Comparison of ENCODE assay signal across 2 cellular contexts in the genomic region with DNA sequence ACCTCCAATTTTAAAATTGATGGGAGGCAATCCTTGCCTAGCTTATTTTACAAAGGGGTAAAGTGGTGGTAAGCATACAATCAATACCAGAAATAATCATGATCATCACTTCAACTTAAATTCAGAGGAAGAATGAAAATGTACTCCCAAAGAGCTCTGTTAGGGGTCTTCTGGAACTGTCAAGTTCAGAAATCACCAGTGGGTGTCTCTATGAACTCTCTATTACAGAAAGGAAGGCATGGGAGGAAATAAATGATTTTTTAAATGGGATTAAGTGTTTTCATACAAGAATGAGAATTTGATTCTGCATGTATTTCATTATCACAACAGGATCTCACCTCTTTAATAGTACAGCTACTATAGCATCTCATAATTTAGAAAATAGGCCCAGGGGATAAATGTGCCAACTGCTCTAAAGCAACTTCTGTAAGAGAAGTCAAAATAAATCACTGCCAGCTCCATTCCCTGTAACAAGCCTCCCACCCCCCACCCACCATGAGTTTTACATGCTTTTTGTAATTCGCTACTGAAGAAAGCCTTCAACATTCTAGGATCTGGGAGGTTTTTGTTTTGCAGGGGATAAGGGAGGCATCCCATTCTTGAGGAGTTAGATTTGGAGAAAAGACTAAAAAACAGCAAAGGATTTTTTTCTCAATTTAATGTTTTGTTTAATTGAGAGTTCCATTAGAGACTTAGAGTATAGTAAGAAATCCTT.
TF ChIP-seq lines count a peak whose summit lies in the region.

No MANE protein-coding gene starts in this region.

TF ChIP-seq in SK-N-SH, 30 proteins besides CTCF, POLR2A, EP300 and RAD21 (continued from another document):
- TF ChIP-seq MXI1 (IDR thresholded peaks at IDR 0.05; ENCODE audit: low read depth, low read length) (no peak), RCOR1 (IDR thresholded peaks at IDR 0.05; ENCODE audit: low read length) (no peak), RFX5 (IDR thresholded peaks at IDR 0.05; ENCODE audit: low read length) (no peak), POLR2AphosphoS5 (IDR thresholded peaks at IDR 0.05; ENCODE audit: low read depth, low read length) (no peak)
- TF ChIP-seq, protein P1, sequence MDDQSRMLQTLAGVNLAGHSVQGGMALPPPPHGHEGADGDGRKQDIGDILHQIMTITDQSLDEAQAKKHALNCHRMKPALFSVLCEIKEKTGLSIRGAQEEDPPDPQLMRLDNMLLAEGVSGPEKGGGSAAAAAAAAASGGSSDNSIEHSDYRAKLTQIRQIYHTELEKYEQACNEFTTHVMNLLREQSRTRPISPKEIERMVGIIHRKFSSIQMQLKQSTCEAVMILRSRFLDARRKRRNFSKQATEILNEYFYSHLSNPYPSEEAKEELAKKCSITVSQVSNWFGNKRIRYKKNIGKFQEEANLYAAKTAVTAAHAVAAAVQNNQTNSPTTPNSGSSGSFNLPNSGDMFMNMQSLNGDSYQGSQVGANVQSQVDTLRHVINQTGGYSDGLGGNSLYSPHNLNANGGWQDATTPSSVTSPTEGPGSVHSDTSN (IDR thresholded peaks at IDR 0.05), result no peak
- TF ChIP-seq, protein P2, sequence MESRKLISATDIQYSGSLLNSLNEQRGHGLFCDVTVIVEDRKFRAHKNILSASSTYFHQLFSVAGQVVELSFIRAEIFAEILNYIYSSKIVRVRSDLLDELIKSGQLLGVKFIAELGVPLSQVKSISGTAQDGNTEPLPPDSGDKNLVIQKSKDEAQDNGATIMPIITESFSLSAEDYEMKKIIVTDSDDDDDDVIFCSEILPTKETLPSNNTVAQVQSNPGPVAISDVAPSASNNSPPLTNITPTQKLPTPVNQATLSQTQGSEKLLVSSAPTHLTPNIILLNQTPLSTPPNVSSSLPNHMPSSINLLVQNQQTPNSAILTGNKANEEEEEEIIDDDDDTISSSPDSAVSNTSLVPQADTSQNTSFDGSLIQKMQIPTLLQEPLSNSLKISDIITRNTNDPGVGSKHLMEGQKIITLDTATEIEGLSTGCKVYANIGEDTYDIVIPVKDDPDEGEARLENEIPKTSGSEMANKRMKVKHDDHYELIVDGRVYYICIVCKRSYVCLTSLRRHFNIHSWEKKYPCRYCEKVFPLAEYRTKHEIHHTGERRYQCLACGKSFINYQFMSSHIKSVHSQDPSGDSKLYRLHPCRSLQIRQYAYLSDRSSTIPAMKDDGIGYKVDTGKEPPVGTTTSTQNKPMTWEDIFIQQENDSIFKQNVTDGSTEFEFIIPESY (IDR thresholded peaks at IDR 0.05; ENCODE audit: borderline replicate concordance, low read depth), result no peak

TF ChIP-seq in SK-N-SH treated with all-trans-retinoic acid at 6 μM for 48 hours, 23 proteins besides CTCF, POLR2A, EP300 and RAD21 (continued from another document):
- TF ChIP-seq, protein P3, sequence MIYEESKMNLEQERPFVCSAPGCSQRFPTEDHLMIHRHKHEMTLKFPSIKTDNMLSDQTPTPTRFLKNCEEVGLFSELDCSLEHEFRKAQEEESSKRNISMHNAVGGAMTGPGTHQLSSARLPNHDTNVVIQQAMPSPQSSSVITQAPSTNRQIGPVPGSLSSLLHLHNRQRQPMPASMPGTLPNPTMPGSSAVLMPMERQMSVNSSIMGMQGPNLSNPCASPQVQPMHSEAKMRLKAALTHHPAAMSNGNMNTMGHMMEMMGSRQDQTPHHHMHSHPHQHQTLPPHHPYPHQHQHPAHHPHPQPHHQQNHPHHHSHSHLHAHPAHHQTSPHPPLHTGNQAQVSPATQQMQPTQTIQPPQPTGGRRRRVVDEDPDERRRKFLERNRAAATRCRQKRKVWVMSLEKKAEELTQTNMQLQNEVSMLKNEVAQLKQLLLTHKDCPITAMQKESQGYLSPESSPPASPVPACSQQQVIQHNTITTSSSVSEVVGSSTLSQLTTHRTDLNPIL (CRISPR knock-in tag; IDR thresholded peaks at IDR 0.05; ENCODE audit: low read depth), result no peak
- TF ChIP-seq TCF4 (CRISPR knock-in tag; IDR thresholded peaks at IDR 0.05; ENCODE audit: borderline replicate concordance), result no peak
- TF ChIP-seq ZFP3 (CRISPR knock-in tag; IDR thresholded peaks at IDR 0.05), result no peak
- no peak for TF ChIP-seq ZFP30 (CRISPR knock-in tag; IDR thresholded peaks at IDR 0.05)
- TF ChIP-seq CSDC2 (CRISPR knock-in tag; IDR thresholded peaks at IDR 0.05), result no peak
- TF ChIP-seq ISL1 (CRISPR knock-in tag; IDR thresholded peaks at IDR 0.05), result no peak
- no peak for TF ChIP-seq ZNF70 (CRISPR knock-in tag; IDR thresholded peaks at IDR 0.05)
- TF ChIP-seq SNAI2 (CRISPR knock-in tag; IDR thresholded peaks at IDR 0.05), result no peak
- TF ChIP-seq, protein P4, sequence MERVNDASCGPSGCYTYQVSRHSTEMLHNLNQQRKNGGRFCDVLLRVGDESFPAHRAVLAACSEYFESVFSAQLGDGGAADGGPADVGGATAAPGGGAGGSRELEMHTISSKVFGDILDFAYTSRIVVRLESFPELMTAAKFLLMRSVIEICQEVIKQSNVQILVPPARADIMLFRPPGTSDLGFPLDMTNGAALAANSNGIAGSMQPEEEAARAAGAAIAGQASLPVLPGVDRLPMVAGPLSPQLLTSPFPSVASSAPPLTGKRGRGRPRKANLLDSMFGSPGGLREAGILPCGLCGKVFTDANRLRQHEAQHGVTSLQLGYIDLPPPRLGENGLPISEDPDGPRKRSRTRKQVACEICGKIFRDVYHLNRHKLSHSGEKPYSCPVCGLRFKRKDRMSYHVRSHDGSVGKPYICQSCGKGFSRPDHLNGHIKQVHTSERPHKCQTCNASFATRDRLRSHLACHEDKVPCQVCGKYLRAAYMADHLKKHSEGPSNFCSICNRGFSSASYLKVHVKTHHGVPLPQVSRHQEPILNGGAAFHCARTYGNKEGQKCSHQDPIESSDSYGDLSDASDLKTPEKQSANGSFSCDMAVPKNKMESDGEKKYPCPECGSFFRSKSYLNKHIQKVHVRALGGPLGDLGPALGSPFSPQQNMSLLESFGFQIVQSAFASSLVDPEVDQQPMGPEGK (CRISPR knock-in tag; IDR thresholded peaks at IDR 0.05; ENCODE audit: borderline replicate concordance), result no peak
- TF ChIP-seq RARB (CRISPR knock-in tag; IDR thresholded peaks at IDR 0.05), result no peak
- TF ChIP-seq, protein P5, sequence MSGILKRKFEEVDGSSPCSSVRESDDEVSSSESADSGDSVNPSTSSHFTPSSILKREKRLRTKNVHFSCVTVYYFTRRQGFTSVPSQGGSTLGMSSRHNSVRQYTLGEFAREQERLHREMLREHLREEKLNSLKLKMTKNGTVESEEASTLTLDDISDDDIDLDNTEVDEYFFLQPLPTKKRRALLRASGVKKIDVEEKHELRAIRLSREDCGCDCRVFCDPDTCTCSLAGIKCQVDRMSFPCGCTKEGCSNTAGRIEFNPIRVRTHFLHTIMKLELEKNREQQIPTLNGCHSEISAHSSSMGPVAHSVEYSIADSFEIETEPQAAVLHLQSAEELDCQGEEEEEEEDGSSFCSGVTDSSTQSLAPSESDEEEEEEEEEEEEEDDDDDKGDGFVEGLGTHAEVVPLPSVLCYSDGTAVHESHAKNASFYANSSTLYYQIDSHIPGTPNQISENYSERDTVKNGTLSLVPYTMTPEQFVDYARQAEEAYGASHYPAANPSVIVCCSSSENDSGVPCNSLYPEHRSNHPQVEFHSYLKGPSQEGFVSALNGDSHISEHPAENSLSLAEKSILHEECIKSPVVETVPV (CRISPR knock-in tag; IDR thresholded peaks at IDR 0.05), result no peak
- TF ChIP-seq ZNF8 (CRISPR knock-in tag; IDR thresholded peaks at IDR 0.05), result no peak
- no peak for TF ChIP-seq PPARA (CRISPR knock-in tag; IDR thresholded peaks at IDR 0.05; ENCODE audit: borderline replicate concordance)
- TF ChIP-seq ESRRG (CRISPR knock-in tag; IDR thresholded peaks at IDR 0.05), result no peak
- TF ChIP-seq OSR1 (CRISPR knock-in tag; IDR thresholded peaks at IDR 0.05), result no peak
